ENCODE assay signal across 8 cellular contexts in genomic region chr1:14438127-14438769, GRCh38.
"Had no signal": no experiment of that assay in that cellular context is flagged by ENCODE, and none has a peak within 500 bp of the region (broad histone marks: within the 10 kb centered on the region; RNA-seq: fewer than 3 reads in every experiment).

No MANE protein-coding gene starts in this region.

- H2AFZ ChIP-seq: GM23248 had no signal

- H3K27ac ChIP-seq: GM23248, HL-60 had no signal

- H3K9me3 ChIP-seq: HAP-1 had no signal

- DNase-seq: GOT3, H7, KG1 had no signal

- H3K9ac ChIP-seq: GM23248 had no signal

- H3K36me3 ChIP-seq: HAP-1 had no signal

- H3K4me3 ChIP-seq: GM23248, HAP-1 had no signal

- ATAC-seq: HCT116 had no signal

- FAIRE-seq: HTR-8/SVneo had no signal
